ENCODE assay signal across 11 cellular contexts in the genomic region with DNA sequence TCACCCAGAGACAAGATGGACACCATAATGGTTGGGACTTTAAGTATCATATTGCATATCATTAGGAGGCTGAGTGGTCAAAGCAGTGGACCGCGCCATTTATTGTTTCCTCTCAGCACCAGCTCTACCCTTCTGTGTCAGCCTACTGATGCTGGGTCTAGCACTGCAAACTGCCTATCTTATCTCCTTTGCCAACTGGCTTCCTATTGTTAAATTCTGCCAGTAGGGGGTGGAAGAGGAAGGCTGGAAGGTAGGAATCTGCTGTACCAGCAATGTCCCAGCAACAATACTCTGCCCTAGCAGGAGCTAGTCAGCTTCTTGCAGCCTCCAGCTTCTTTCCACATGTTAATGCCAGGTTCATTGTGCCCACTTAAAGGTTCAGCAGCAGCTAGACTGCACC.
DNase-seq lines count a peak whose midpoint lies in the region; ATAC-seq, FAIRE-seq and TF ChIP-seq lines count a peak whose summit lies in the region.
"Had no signal": no experiment of that assay in that cellular context is flagged by ENCODE, and none has a peak within 500 bp of the region (broad histone marks: within the 10 kb centered on the region; RNA-seq: fewer than 3 reads in every experiment).

No MANE protein-coding gene starts in this region.

- H3K36me3 ChIP-seq in breast epithelium, result no peaks in the 10 kb centered on the region
- H3K36me3 ChIP-seq in H1 (ENCODE audit: control insufficient read depth in 2 of 4, insufficient read depth in 4 of 4, low read length in 3 of 4), result no peaks in the 10 kb centered on the region
- H3K36me3 ChIP-seq: right lobe of liver, thyroid gland had no signal

- H3K9me3 Mint-ChIP-seq in MCF 10A (ENCODE audit: unreplicated experiment) (no peaks in the 10 kb centered on the region), type B pancreatic cell (no peaks in the 10 kb centered on the region)

- no peaks in the 10 kb centered on the region for H3K27me3 Mint-ChIP-seq in MCF 10A (ENCODE audit: insufficient read depth, unreplicated experiment)
- no peaks in the 10 kb centered on the region for H3K27me3 Mint-ChIP-seq in type B pancreatic cell

- H3K27ac Mint-ChIP-seq in MCF 10A (ENCODE audit: low read depth, unreplicated experiment) (no peak overlapping the region), type B pancreatic cell (no peak overlapping the region)

- CTCF ChIA-PET in MCF 10A (lab: Yijun Ruan, JAX) (interaction anchor here (0.6 to 0.7 kb wide), 2 partner anchors 46 to 745 kb away, joined by 3 read pairs; no protein-coding TSS in a partner anchor), H1 (lab: Charles Lee; ENCODE audit: partially characterized antibody) (interaction anchor here (0.6 to 2.1 kb wide), 16 partner anchors 10 to 1332 kb away, joined by 3 to 10 read pairs (median 3); a partner anchor contains a TSS)

- intact Hi-C loops in MCF 10A (cut with micrococcal nuclease), result no loop called here
- intact Hi-C loops in breast epithelium (cut with DNase I; ENCODE audit: low total_unique reads), result no loop called here

- H4K91ac ChIP-seq in H1 (replicated peaks; ENCODE audit: insufficient read length, low read length), result no peak overlapping the region

- H2BK15ac ChIP-seq in H1 (ENCODE audit: low read length), result no peak overlapping the region

- no peak for FAIRE-seq in H1 (lab: Jason Lieb, UNC)

- no peak overlapping the region for H2BK120ac ChIP-seq in H1 (replicated peaks; ENCODE audit: low read depth, low read length)

- no peaks in the 10 kb centered on the region for H3K27me3 ChIP-seq in breast epithelium
- H3K27me3 ChIP-seq in H1 (replicated peaks in 1 of 4; ENCODE audit: control insufficient read depth in 3 of 4, extremely low read depth in 1 of 4, insufficient read depth in 3 of 4, low read length in 3 of 4), result no peaks in the 10 kb centered on the region
- H3K27me3 ChIP-seq: right lobe of liver, thyroid gland had no signal

- H3K4me3 ChIP-seq in breast epithelium (no peak overlapping the region), LNCaP clone FGC (ENCODE audit: low read depth, low read length) (no peak overlapping the region), H1 (ENCODE audit: extremely low read depth in 1 of 4, insufficient read depth in 2 of 4, low read depth in 3 of 4, low read length in 4 of 4) (no peak overlapping the region)
- H3K4me3 ChIP-seq: right lobe of liver, thyroid gland had no signal

- H3K18ac ChIP-seq in H1 (ENCODE audit: extremely low read depth, low read length), result no peak overlapping the region

- no peak overlapping the region for H3K4me3 Mint-ChIP-seq in MCF 10A (ENCODE audit: unreplicated experiment)
- H3K4me3 Mint-ChIP-seq in type B pancreatic cell, result no peak overlapping the region

- H2AFZ ChIP-seq in H1 (ENCODE audit: low read length), result peak overlapping the region; percentile 54; the same call in 1 of the 2 replicates

- TF ChIP-seq RAD21 in H1 (IDR thresholded peaks at IDR 0.05 in 1 of 2, conservative IDR thresholded peaks at IDR 0.05 in 1 of 2; ENCODE audit: low read depth in 2 of 2, low read length in 2 of 2), result peak; percentile 59 to 71

- H3K23me2 ChIP-seq in H1 (ENCODE audit: low read depth, low read length), result no peaks in the 10 kb centered on the region

- H3K9me3 ChIP-seq in breast epithelium (no peaks in the 10 kb centered on the region), H1 (ENCODE audit: insufficient read depth in 2 of 2, low read depth in 1 of 2, low read length in 1 of 2) (no peaks in the 10 kb centered on the region)
- H3K9me3 ChIP-seq: right lobe of liver, thyroid gland had no signal

- H3K23ac ChIP-seq in H1 (ENCODE audit: insufficient read length), result no peak overlapping the region

- no peak overlapping the region for H4K5ac ChIP-seq in H1 (ENCODE audit: insufficient read length, low read depth, low read length)

- TF ChIP-seq POLR2A in breast epithelium (IDR thresholded peaks at IDR 0.05) (no peak), H1 (IDR thresholded peaks at IDR 0.05; ENCODE audit: control extremely low read depth in 1 of 2, low read depth in 2 of 2, low read length in 2 of 2) (no peak)

- H3K4me1 ChIP-seq in breast epithelium (no peaks in the 10 kb centered on the region), H1 (replicated peaks in 1 of 4; ENCODE audit: control insufficient read depth in 3 of 4, insufficient read depth in 4 of 4, low read length in 3 of 4) (peaks cover 0 to 5% (median 2%) of the 10 kb centered on the region in 4 experiments; a peak in 4 of 7 replicates)
- H3K4me1 ChIP-seq: right lobe of liver, thyroid gland had no signal

- no peak overlapping the region for H4K8ac ChIP-seq in H1 (ENCODE audit: extremely low read depth, insufficient read depth, low read length)

- 85% methylated on average over 2 of the region's 2 CpGs; no CpG with 5 or more reads in 1 of the 2 experiments for WGBS in H1 (ENCODE audit: extremely low coverage in 1 of 2, insufficient coverage in 1 of 2, insufficient read length in 1 of 2, insufficient replicate concordance in 2 of 2, low coverage in 1 of 2, low lambda C conversion rate in 2 of 2, missing lambda C conversion rate in 1 of 2), 2 experiments

- no peak overlapping the region for H3K9ac ChIP-seq in H1 (replicated peaks in 1 of 4; ENCODE audit: extremely low read depth in 1 of 4, low read depth in 3 of 4, low read length in 3 of 4)

- no peak overlapping the region for H2BK20ac ChIP-seq in H1 (ENCODE audit: low read length)

- no peak overlapping the region for H2BK12ac ChIP-seq in H1 (ENCODE audit: low read depth, low read length)

- no peak overlapping the region for H3K56ac ChIP-seq in H1 (replicated peaks; ENCODE audit: insufficient read length, low read depth, low read length)

- H3K4me1 Mint-ChIP-seq in MCF 10A (ENCODE audit: insufficient read depth, unreplicated experiment), result peaks cover 12% of the 10 kb centered on the region
- peaks cover 5% of the 10 kb centered on the region for H3K4me1 Mint-ChIP-seq in type B pancreatic cell (ENCODE audit: unreplicated experiment)

- no peak overlapping the region for H2BK5ac ChIP-seq in H1 (ENCODE audit: low read depth, low read length)

- H3K79me2 ChIP-seq in H1 (ENCODE audit: control insufficient read depth in 1 of 2, insufficient read depth in 2 of 2, low read length in 2 of 2), result no peaks in the 10 kb centered on the region

- no peaks in the 10 kb centered on the region for H3K79me1 ChIP-seq in H1 (ENCODE audit: low read depth, low read length)

- H3K36me3 Mint-ChIP-seq in MCF 10A (ENCODE audit: insufficient read depth, unreplicated experiment) (no peaks in the 10 kb centered on the region), type B pancreatic cell (no peaks in the 10 kb centered on the region)

- POLR2A ChIA-PET in MCF 10A (lab: Yijun Ruan, JAX), result no interaction called here
- POLR2A ChIA-PET in H1 (lab: Charles Lee; ENCODE audit: partially characterized antibody), result no interaction called here

- no peak overlapping the region for H3K14ac ChIP-seq in H1 (ENCODE audit: insufficient read length)

- no peaks in the 10 kb centered on the region for H4K20me1 ChIP-seq in H1 (replicated peaks in 1 of 2; ENCODE audit: control insufficient read depth in 1 of 2, insufficient read depth in 2 of 2, low read length in 2 of 2)

- H3K27ac ChIP-seq in breast epithelium (no peak overlapping the region), H1 (ENCODE audit: low read depth, low read length) (no peak overlapping the region)
- H3K27ac ChIP-seq: right lobe of liver, thyroid gland had no signal

- TF ChIP-seq CTCF in MCF 10A (IDR thresholded peaks at IDR 0.05; ENCODE audit: unreplicated experiment) (no peak), breast epithelium (IDR thresholded peaks at IDR 0.05) (no peak), LNCaP clone FGC (IDR thresholded peaks at IDR 0.05; ENCODE audit: control insufficient read depth, extremely low read depth, insufficient read depth) (peak; percentile 46), H1 (IDR thresholded peaks at IDR 0.05; ENCODE audit: control extremely low read depth in 1 of 3, insufficient read depth in 1 of 3, low read depth in 1 of 3, low read length in 3 of 3) (peak; percentile 1 to 57 (median 28); a peak in 3 of 4 replicates), type B pancreatic cell (conservative IDR thresholded peaks at IDR 0.05) (peak; percentile 41)

- no peak overlapping the region for H3K4ac ChIP-seq in H1 (replicated peaks; ENCODE audit: insufficient read length, low read depth, low read length)

- DNase-seq in MCF 10A (ENCODE audit: unreplicated experiment) (peak; percentile 13), breast epithelium (ENCODE audit: low spot score in 2 of 2) (no peak), LNCaP clone FGC (ENCODE audit: low read depth) (no peak), H1 (ENCODE audit: low read depth in 1 of 2, low spot score in 2 of 2) (peak in 1 of 2 experiments; percentile 10), type B pancreatic cell (ENCODE audit: extremely low spot score, unreplicated experiment) (no peak), mesenteric fat pad (ENCODE audit: low spot score) (no peak), DMS153 treated with DMSO at 0.1 percent for 48 hours (lab: John Stamatoyannopoulos, UW; ENCODE audit: unreplicated experiment) (no peak)
- DNase-seq: COR-L47, right lobe of liver, thyroid gland had no signal

- no peak for TF ChIP-seq EP300 in H1 (IDR thresholded peaks at IDR 0.05; ENCODE audit: borderline replicate concordance in 1 of 2, low read depth in 2 of 2, low read length in 2 of 2)

- BruUV-seq in MCF 10A (replicated peaks; lab: Mats Ljungman, UMichigan), result no TSS peak

- no peak overlapping the region for H2AK5ac ChIP-seq in H1 (ENCODE audit: low read depth, low read length)

- no peak overlapping the region for H3K4me2 ChIP-seq in H1 (ENCODE audit: insufficient read depth in 1 of 2, low read depth in 2 of 2, low read length in 2 of 2)

- ATAC-seq in GM19023 (IDR thresholded peaks at IDR 0.05; ENCODE audit: unreplicated experiment), result no peak

TF ChIP-seq in H1, 55 proteins besides CTCF, POLR2A, EP300 and RAD21:
- no peak for TF ChIP-seq SUZ12 (IDR thresholded peaks at IDR 0.05; ENCODE audit: low read length)
- peak; percentile 58; the same call in 1 of the 2 replicates for TF ChIP-seq MAFK (IDR thresholded peaks at IDR 0.05; ENCODE audit: low read depth, low read length)

Comparison
In these comparisons a context has a peak if more than half of its experiments do, and no peak if none do; other contexts are left out.
1. CTCF ChIP-seq: peak in LNCaP clone FGC (single experiment), H1 (3 of 3) and type B pancreatic cell (single experiment); none in MCF 10A (single experiment) and breast epithelium (0 of 3).